ENCODE assay signal across 34 cellular contexts in the genomic region with DNA sequence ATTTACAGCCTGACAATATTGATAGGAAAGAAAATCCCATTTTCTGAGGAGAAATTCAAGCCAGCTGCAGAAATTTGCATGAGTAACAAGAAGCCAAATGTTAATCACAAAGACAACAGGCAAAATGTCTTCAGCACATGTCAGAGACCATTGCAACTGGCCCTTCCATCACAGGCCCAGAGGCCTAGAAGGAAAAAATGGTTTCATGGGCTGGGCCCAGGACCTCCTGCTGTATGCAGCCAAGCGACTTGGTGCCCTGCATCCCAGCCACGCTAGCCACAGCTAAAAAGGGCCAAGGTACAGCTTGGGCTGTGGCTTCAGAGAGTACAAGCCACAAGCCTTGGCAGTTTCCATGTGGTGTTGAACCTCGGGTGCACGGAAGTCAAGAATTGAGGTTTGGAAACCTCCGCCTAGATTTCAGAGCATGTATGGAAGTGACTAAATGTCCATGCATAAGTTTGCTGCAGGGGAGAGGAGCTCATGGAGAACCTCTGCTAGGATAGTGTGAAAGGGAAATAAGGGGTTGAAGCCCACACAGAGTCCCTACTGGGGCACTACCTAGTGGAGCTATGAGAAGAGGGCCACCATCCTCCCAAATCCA.
"Had no signal": no experiment of that assay in that cellular context is flagged by ENCODE, and none has a peak within 500 bp of the region (broad histone marks: within the 10 kb centered on the region; RNA-seq: fewer than 3 reads in every experiment).

No MANE protein-coding gene starts in this region.

- H3K27me3 ChIP-seq: MG63 had no signal

- H3K4me3 ChIP-seq: MG63 had no signal

- H3K27ac ChIP-seq: KMS-11 had no signal

- H3K36me3 ChIP-seq: MG63 had no signal

- H3K9ac ChIP-seq: KMS-11 had no signal

- DNase-seq: Karpas-422, Kasumi-1, MG63, MM.1S, MV-4-11, NCI-H1048, NCI-H1092, NCI-H1092 treated with DMSO at 0.1 percent for 48 hours, NCI-H1105, NCI-H1105 treated with DMSO at 0.1 percent for 48 hours, NCI-H1417, NCI-H1417 treated with DMSO at 0.1 percent for 48 hours, NCI-H1436, NCI-H1436 treated with DMSO at 0.1 percent for 48 hours, NCI-H146, NCI-H1694, NCI-H1694 treated with DMSO at 0.1 percent for 48 hours, NCI-H187, NCI-H187 treated with DMSO at 0.1 percent for 48 hours, NCI-H1930, NCI-H2029, NCI-H2029 treated with DMSO at 0.1 percent for 48 hours, NCI-H2081, NCI-H2081 treated with DMSO at 0.1 percent for 48 hours, NCI-H2107, NCI-H2171, NCI-H2171 treated with DMSO at 0.1 percent for 48 hours, NCI-H2227 treated with DMSO at 0.1 percent for 48 hours, NCI-H226, NCI-H345, NCI-H446, NCI-H446 treated with DMSO at 0.1 percent for 48 hours, NCI-H510A had no signal

- H3K4me2 ChIP-seq: KMS-11 had no signal
